ENCODE assay signal across 8 cellular contexts in genomic region chr20:19205999-19206398, GRCh38. TPM values are rescaled to one million over a fixed set of nuclear protein-coding genes. Genes with fewer than 3 reads are reported as not detected.
DNase-seq lines count a peak whose midpoint lies in the region; ATAC-seq and TF ChIP-seq lines count a peak whose summit lies in the region.

No MANE protein-coding gene starts in this region.

- H3K4me1 Mint-ChIP-seq in T-cell (no peaks in the 10 kb centered on the region), brain (peaks cover 6% of the 10 kb centered on the region)

- H3K4me2 ChIP-seq in MM.1S (ENCODE audit: low read depth, low read length) = no peak overlapping the region

- no peak for ATAC-seq in T-cell (replicated peaks in 1 of 4)

- no peaks in the 10 kb centered on the region for H3K36me3 ChIP-seq in MM.1S (replicated peaks; ENCODE audit: insufficient read depth, low read length)
- H3K36me3 ChIP-seq in kidney epithelial cell (ENCODE audit: control insufficient read depth, insufficient read depth, low read length) = no peaks in the 10 kb centered on the region

- H3K4me3 Mint-ChIP-seq in T-cell (no peak overlapping the region), brain (no peak overlapping the region)

- no peaks in the 10 kb centered on the region for H3K27me3 ChIP-seq in MM.1S (replicated peaks; ENCODE audit: insufficient read depth, low read length)
- H3K27me3 ChIP-seq in kidney epithelial cell (ENCODE audit: control insufficient read depth, insufficient read depth, low read length) = peaks cover 7% of the 10 kb centered on the region

- no peaks in the 10 kb centered on the region for H4K20me1 ChIP-seq in MM.1S (ENCODE audit: insufficient read depth, low read length)

- no peaks in the 10 kb centered on the region for H3K4me1 ChIP-seq in MM.1S (ENCODE audit: low read length)

- H3K9ac ChIP-seq in MM.1S (ENCODE audit: low read length) = no peak overlapping the region

- H3K27me3 Mint-ChIP-seq in T-cell (peaks cover 22 to 30% of the 10 kb centered on the region in 2 donors), brain (peaks cover 28% of the 10 kb centered on the region)

- H3F3A ChIP-seq in MM.1S (ENCODE audit: insufficient read depth, low read length) = no peaks in the 10 kb centered on the region

- DNase-seq in activated effector memory CD4-positive, alpha-beta T cell treated with anti-CD3 and anti-CD28 coated beads, Interleukin-2, amount 50 U/mL, for 16 hours = peak; percentile 84
- no peak for DNase-seq in activated effector memory CD4-positive, alpha-beta T cell treated with Interleukin-2 at 50 U/mL for 16 hours
- DNase-seq in MM.1S (peak; percentile 66), T-cell (peak in 28 of 34 experiments; percentile 6 to 59 (median 30)), kidney epithelial cell (ENCODE audit: low read depth) (no peak), DMS79 treated with DMSO at 0.1 percent for 48 hours (lab: John Stamatoyannopoulos, UW) (no peak)
- DNase-seq in stimulated activated CD4-positive, alpha-beta T cell treated with anti-CD3 and anti-CD28 coated beads, Interleukin-4, amount 100 ng/mL, for 1 hour = peak; percentile 60

- H3K9me3 Mint-ChIP-seq in T-cell (no peaks in the 10 kb centered on the region), brain (peaks cover 0 to 10% (median 5%) of the 10 kb centered on the region in 5 experiments)

- H3K9me2 ChIP-seq in MM.1S (replicated peaks; ENCODE audit: insufficient read depth, low read length) = no peaks in the 10 kb centered on the region

- H3K27ac Mint-ChIP-seq in T-cell = no peak overlapping the region
- no peak overlapping the region for H3K27ac Mint-ChIP-seq in brain

- CTCF ChIA-PET in T-cell (lab: Charles Lee) = interaction anchor here in 1 of 2 donors (1.0 kb wide), 1 partner anchor 455 kb away, joined by 3 read pairs; no protein-coding TSS in a partner anchor

- H3K79me2 ChIP-seq in MM.1S (ENCODE audit: low read length) = no peaks in the 10 kb centered on the region

- H3K4me3 ChIP-seq in MM.1S (ENCODE audit: low read length) = no peak overlapping the region
- no peak overlapping the region for H3K4me3 ChIP-seq in kidney epithelial cell (ENCODE audit: low read depth, low read length)

- H3K9me3 ChIP-seq in MM.1S (replicated peaks; ENCODE audit: insufficient read depth, low read length) = no peaks in the 10 kb centered on the region

- POLR2A ChIA-PET in T-cell (lab: Charles Lee) = no interaction called here

- peak; percentile 91 for TF ChIP-seq CTCF in MM.1S (IDR thresholded peaks at IDR 0.05; ENCODE audit: low read length)
- TF ChIP-seq CTCF in brain (conservative IDR thresholded peaks at IDR 0.05) = peak; percentile 81 to 96
- TF ChIP-seq CTCF in kidney epithelial cell (IDR thresholded peaks at IDR 0.05; ENCODE audit: insufficient read depth, low read length, poor library complexity, severe bottlenecking) = peak; percentile 87

- no peak overlapping the region for H2AFZ ChIP-seq in MM.1S (ENCODE audit: low read length)

- no peak overlapping the region for H3K27ac ChIP-seq in MM.1S (ENCODE audit: low read length)

- H3K36me3 Mint-ChIP-seq in T-cell (no peaks in the 10 kb centered on the region), brain (no peaks in the 10 kb centered on the region)

RNA-seq across cellular contexts. Expression of gene SLC24A3, which starts 6.4 kb away (rescaled TPM):
- under 1 TPM; 0.06 to 0.25 (median 0.12) TPM for total RNA-seq in T-cell
- 4.4 TPM for polyA plus RNA-seq in brain (ENCODE audit: insufficient read depth, low read depth, low replicate concordance)
- 0.08 TPM in 1 of 2 replicates, not detected in the other for total RNA-seq in kidney epithelial cell

Comparison
In these comparisons a context has a peak if more than half of its experiments do, and no peak if none do; other contexts are left out.
1. DNase-seq: peak in activated effector memory CD4-positive, alpha-beta T cell treated with anti-CD3 and anti-CD28 coated beads, Interleukin-2, amount 50 U/mL, for 16 hours (single experiment), MM.1S (single experiment), T-cell (28 of 34) and stimulated activated CD4-positive, alpha-beta T cell treated with anti-CD3 and anti-CD28 coated beads, Interleukin-4, amount 100 ng/mL, for 1 hour (single experiment); none in activated effector memory CD4-positive, alpha-beta T cell treated with Interleukin-2 at 50 U/mL for 16 hours (single experiment), kidney epithelial cell (single experiment) and DMS79 treated with DMSO at 0.1 percent for 48 hours (single experiment).
2. Peak in every context shown above with its lines, with median percentiles within 50 percentile points of each other: CTCF ChIP-seq.